10 cellular contexts compared by ENCODE assay signal in genomic region chr16:31568577-31569359, GRCh38. TPM values are rescaled to one million over a fixed set of nuclear protein-coding genes. Genes with fewer than 3 reads are reported as not detected.
DNase-seq lines count a peak whose midpoint lies in the region; ATAC-seq and TF ChIP-seq lines count a peak whose summit lies in the region.
"Had no signal": no experiment of that assay in that cellular context is flagged by ENCODE, and none has a peak within 500 bp of the region (broad histone marks: within the 10 kb centered on the region; RNA-seq: fewer than 3 reads in every experiment).

No MANE protein-coding gene starts in this region.

- ATAC-seq in activated CD8-positive, alpha-beta T cell treated with anti-CD3 and anti-CD28 coated beads, Interleukin-2, amount 10 ng/mL, durations not matched to agents 7 days and 5 days, result peak; percentile 53
- ATAC-seq in HG03045 (IDR thresholded peaks at IDR 0.05; ENCODE audit: unreplicated experiment), result no peak
- ATAC-seq: mucosa of descending colon had no signal

- H3K36me3 Mint-ChIP-seq in activated CD8-positive, alpha-beta T cell treated with anti-CD3 and anti-CD28 coated beads, Interleukin-2, amount 10 ng/mL, durations not matched to agents 7 days and 5 days (ENCODE audit: low read depth), result no peaks in the 10 kb centered on the region
- no peaks in the 10 kb centered on the region for H3K36me3 Mint-ChIP-seq in Calu3 (ENCODE audit: insufficient read depth, unreplicated experiment)

- H4K20me1 ChIP-seq in hepatocyte (ENCODE audit: insufficient read depth, poor library complexity, severe bottlenecking), result no peaks in the 10 kb centered on the region

- peaks cover 7% of the 10 kb centered on the region for H3K4me1 Mint-ChIP-seq in activated CD8-positive, alpha-beta T cell treated with anti-CD3 and anti-CD28 coated beads, Interleukin-2, amount 10 ng/mL, durations not matched to agents 7 days and 5 days (ENCODE audit: low read depth)
- H3K4me1 Mint-ChIP-seq in Calu3 (ENCODE audit: low read depth, unreplicated experiment), result no peaks in the 10 kb centered on the region

- no peaks in the 10 kb centered on the region for H3K9me2 ChIP-seq in hepatocyte (replicated peaks; ENCODE audit: insufficient read depth)

- DNase-seq in DMS114 treated with DMSO at 0.1 percent for 48 hours (lab: John Stamatoyannopoulos, UW; ENCODE audit: unreplicated experiment) (peak; percentile 58), hepatocyte (ENCODE audit: low spot score) (no peak), retina (peak; percentile 67), GM10248 (ENCODE audit: extremely low spot score) (no peak), Calu3 (no peak)
- DNase-seq in activated CD8-positive, alpha-beta T cell treated with anti-CD3 and anti-CD28 coated beads, Interleukin-2, amount 10 ng/mL, durations not matched to agents 7 days and 5 days, result no peak
- DNase-seq in activated CD4-positive, alpha-beta T cell treated with anti-CD3 and anti-CD28 coated beads for 4 hours, result no peak

- no peaks in the 10 kb centered on the region for H3K4me1 ChIP-seq in hepatocyte (ENCODE audit: insufficient read depth)

- peaks cover 38% of the 10 kb centered on the region for H3K27me3 Mint-ChIP-seq in activated CD8-positive, alpha-beta T cell treated with anti-CD3 and anti-CD28 coated beads, Interleukin-2, amount 10 ng/mL, durations not matched to agents 7 days and 5 days (ENCODE audit: low read depth)
- peaks cover 7% of the 10 kb centered on the region for H3K27me3 Mint-ChIP-seq in Calu3 (ENCODE audit: unreplicated experiment)

- peaks cover 29% of the 10 kb centered on the region for H3K9me3 Mint-ChIP-seq in activated CD8-positive, alpha-beta T cell treated with anti-CD3 and anti-CD28 coated beads, Interleukin-2, amount 10 ng/mL, durations not matched to agents 7 days and 5 days (ENCODE audit: insufficient read depth)
- H3K9me3 Mint-ChIP-seq in Calu3 (ENCODE audit: low read depth, unreplicated experiment), result peaks cover 10% of the 10 kb centered on the region

- peaks cover 42% of the 10 kb centered on the region for H3K27me3 ChIP-seq in hepatocyte

- H3K27ac ChIP-seq in hepatocyte, result no peak overlapping the region

- intact Hi-C loops in Calu3 (cut with micrococcal nuclease; ENCODE audit: unreplicated experiment), result no loop called here

- TF ChIP-seq CTCF in hepatocyte (IDR thresholded peaks at IDR 0.05; ENCODE audit: poor library complexity) (peak; percentile 5), GM10248 (IDR thresholded peaks at IDR 0.05; ENCODE audit: control extremely low read depth, extremely low read depth, low read depth, missing control alignments) (no peak), Calu3 (IDR thresholded peaks at IDR 0.05; ENCODE audit: unreplicated experiment) (no peak)

- H3K4me3 Mint-ChIP-seq in activated CD8-positive, alpha-beta T cell treated with anti-CD3 and anti-CD28 coated beads, Interleukin-2, amount 10 ng/mL, durations not matched to agents 7 days and 5 days, result peak overlapping the region; percentile 34
- no peak overlapping the region for H3K4me3 Mint-ChIP-seq in Calu3 (ENCODE audit: low read depth, unreplicated experiment)

- CTCF ChIA-PET in activated CD8-positive, alpha-beta T cell treated with anti-CD3 and anti-CD28 coated beads, Interleukin-2, amount 10 ng/mL, durations not matched to agents 7 days and 5 days (lab: Charles Lee), result no interaction called here
- CTCF ChIA-PET in GM10248 (lab: Yijun Ruan, JAX) (no interaction called here), Calu3 (lab: Charles Lee) (no interaction called here)

- BruUV-seq in Calu3 (replicated peaks; lab: Mats Ljungman, UMichigan), result no TSS peak

- no peaks in the 10 kb centered on the region for H3K79me2 ChIP-seq in hepatocyte

- no peak overlapping the region for H2AFZ ChIP-seq in hepatocyte

- H3K9me3 ChIP-seq in hepatocyte (ENCODE audit: low read depth), result no peaks in the 10 kb centered on the region
- H3K9me3 ChIP-seq: mucosa of descending colon had no signal

- POLR2A ChIA-PET in activated CD8-positive, alpha-beta T cell treated with anti-CD3 and anti-CD28 coated beads, Interleukin-2, amount 10 ng/mL, durations not matched to agents 7 days and 5 days (lab: Charles Lee), result no interaction called here
- POLR2A ChIA-PET in GM10248 (lab: Yijun Ruan, JAX), result no interaction called here

- H3K4me2 ChIP-seq in hepatocyte, result peak overlapping the region; percentile 74

- no peak overlapping the region for H3K4me3 ChIP-seq in hepatocyte
- H3K4me3 ChIP-seq: mucosa of descending colon had no signal

- 14% methylated on average over 43 of the region's 49 CpGs for WGBS in hepatocyte (ENCODE audit: low lambda C conversion rate, missing lambda C conversion rate)

- H3K36me3 ChIP-seq in hepatocyte (replicated peaks; ENCODE audit: insufficient read depth, low read depth), result no peaks in the 10 kb centered on the region

- no peak overlapping the region for H3K27ac Mint-ChIP-seq in activated CD8-positive, alpha-beta T cell treated with anti-CD3 and anti-CD28 coated beads, Interleukin-2, amount 10 ng/mL, durations not matched to agents 7 days and 5 days
- H3K27ac Mint-ChIP-seq in Calu3 (ENCODE audit: unreplicated experiment), result no peak overlapping the region

RNA-seq across cellular contexts. Expression of gene AHSP, which starts 41.1 kb away (rescaled TPM):
- not detected for total RNA-seq in activated CD8-positive, alpha-beta T cell treated with anti-CD3 and anti-CD28 coated beads, Interleukin-2, amount 10 ng/mL, durations not matched to agents 7 days and 5 days
- total RNA-seq in hepatocyte, result not detected in 2 replicates
- polyA plus RNA-seq in hepatocyte, result not detected in 2 replicates
- total RNA-seq in Calu3 (2022), result not detected in 2 replicates
- total RNA-seq: mucosa of descending colon; T-helper 2 cell treated with Interferon-gamma antibody and Interleukin-4, amounts not matched to agents 100 ng/mL and 5 ng/mL, for 36 hours had no signal

Comparison
In these comparisons a context has a peak if more than half of its experiments do, and no peak if none do; other contexts are left out.
1. DNase-seq: peak in DMS114 treated with DMSO at 0.1 percent for 48 hours (single experiment) and retina (single experiment); none in activated CD8-positive, alpha-beta T cell treated with anti-CD3 and anti-CD28 coated beads, Interleukin-2, amount 10 ng/mL, durations not matched to agents 7 days and 5 days (single experiment), hepatocyte (single experiment), GM10248 (single experiment), Calu3 (single experiment) and activated CD4-positive, alpha-beta T cell treated with anti-CD3 and anti-CD28 coated beads for 4 hours (0 of 2).